ENCODE assay signal across 1 cellular context in the genomic region with DNA sequence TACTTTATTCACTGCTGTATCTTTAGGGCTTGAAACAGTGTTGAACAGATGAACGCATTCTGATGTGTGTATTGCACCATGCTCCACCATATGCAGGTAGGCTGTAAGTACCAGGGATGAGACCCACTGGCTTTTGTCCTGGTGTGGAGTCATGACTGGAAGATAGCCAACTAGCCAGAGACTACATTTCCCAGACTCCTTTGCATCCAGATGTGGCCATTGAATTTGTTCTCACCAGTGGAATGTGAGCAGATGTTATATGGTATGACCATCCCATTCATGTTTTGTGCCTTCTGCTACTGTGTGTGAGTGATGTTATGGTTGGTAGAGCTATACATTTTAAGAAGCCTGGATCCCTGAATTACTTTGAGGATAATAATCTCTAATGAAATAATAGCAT.
TF ChIP-seq lines count a peak whose summit lies in the region.

No MANE protein-coding gene starts in this region.

TF ChIP-seq in HepG2, 621 proteins besides CTCF, POLR2A, EP300 and RAD21 (continued from another document):
- TF ChIP-seq, protein P1, sequence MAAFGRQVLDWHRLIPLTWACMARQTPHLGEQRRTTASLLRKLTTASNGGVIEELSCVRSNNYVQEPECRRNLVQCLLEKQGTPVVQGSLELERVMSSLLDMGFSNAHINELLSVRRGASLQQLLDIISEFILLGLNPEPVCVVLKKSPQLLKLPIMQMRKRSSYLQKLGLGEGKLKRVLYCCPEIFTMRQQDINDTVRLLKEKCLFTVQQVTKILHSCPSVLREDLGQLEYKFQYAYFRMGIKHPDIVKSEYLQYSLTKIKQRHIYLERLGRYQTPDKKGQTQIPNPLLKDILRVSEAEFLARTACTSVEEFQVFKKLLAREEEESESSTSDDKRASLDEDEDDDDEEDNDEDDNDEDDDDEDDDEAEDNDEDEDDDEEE (CRISPR knock-in tag; IDR thresholded peaks at IDR 0.05) = no peak
- TF ChIP-seq PAX8 (CRISPR knock-in tag; IDR thresholded peaks at IDR 0.05; ENCODE audit: borderline replicate concordance) (no peak), ZNF143 (CRISPR knock-in tag; IDR thresholded peaks at IDR 0.05) (peak; percentile 49)
TF ChIP-seq in HepG2: peak in this region for 1.
